In the genomic region with DNA sequence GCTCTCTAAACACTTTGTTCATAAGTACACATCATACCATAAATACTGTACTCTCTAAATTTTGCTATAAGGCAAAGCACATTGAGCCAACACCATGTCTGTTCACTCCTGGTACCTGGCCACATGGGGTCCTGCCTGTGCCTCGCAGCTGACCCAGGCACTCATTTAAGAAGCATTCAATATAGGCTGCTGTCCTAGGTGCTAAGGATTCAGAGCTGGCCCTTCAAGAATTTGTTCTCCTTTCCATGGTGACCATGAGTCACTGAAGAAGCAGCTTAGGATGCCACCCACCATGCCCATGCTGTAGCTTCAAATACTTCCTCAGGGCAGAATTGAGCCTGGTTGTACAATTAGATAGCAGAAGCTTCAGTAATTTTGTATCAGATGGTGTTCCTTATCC, we compare ENCODE assay signal across 1 cellular context.
TF ChIP-seq lines count a peak whose summit lies in the region.

No MANE protein-coding gene starts in this region.

TF ChIP-seq in HCT116, 20 proteins besides CTCF, POLR2A, EP300 and RAD21 (continued from another document):
- TF ChIP-seq, protein P1, sequence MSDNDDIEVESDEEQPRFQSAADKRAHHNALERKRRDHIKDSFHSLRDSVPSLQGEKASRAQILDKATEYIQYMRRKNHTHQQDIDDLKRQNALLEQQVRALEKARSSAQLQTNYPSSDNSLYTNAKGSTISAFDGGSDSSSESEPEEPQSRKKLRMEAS (IDR thresholded peaks at IDR 0.05), result no peak
- TF ChIP-seq EZH2phosphoT487 (IDR thresholded peaks at IDR 0.05; ENCODE audit: borderline replicate concordance) (no peak), YY1 (IDR thresholded peaks at IDR 0.05; ENCODE audit: extremely low read depth, insufficient replicate concordance, low read depth, low read length) (no peak)
